1 cellular context compared by ENCODE assay signal in genomic region chr5:136420168-136420916, GRCh38.
TF ChIP-seq lines count a peak whose summit lies in the region.

No MANE protein-coding gene starts in this region.

TF ChIP-seq in HEK293, 187 proteins besides CTCF, POLR2A, EP300 and RAD21 (continued from another document and continues in another):
- TF ChIP-seq PRDM6 (tag by site-specific recombination; IDR thresholded peaks at IDR 0.05) (peak; percentile 96), ZNF645 (tag by site-specific recombination; IDR thresholded peaks at IDR 0.05) (no peak), GLI2 (tag by site-specific recombination; IDR thresholded peaks at IDR 0.05; ENCODE audit: borderline replicate concordance, low read depth) (peak; percentile 92), PRDM4 (tag by site-specific recombination; IDR thresholded peaks at IDR 0.05) (peak; percentile 96), KLF7 (tag by site-specific recombination; IDR thresholded peaks at IDR 0.05; ENCODE audit: borderline replicate concordance) (peak; percentile 50; the same call in 1 of the 2 replicates), ZBTB20 (tag by site-specific recombination; IDR thresholded peaks at IDR 0.05) (no peak), IKZF3 (tag by site-specific recombination; IDR thresholded peaks at IDR 0.05) (peak; percentile 85), ZNF121 (tag by site-specific recombination; IDR thresholded peaks at IDR 0.05) (no peak), ZBTB44 (tag by site-specific recombination; IDR thresholded peaks at IDR 0.05) (peak; percentile 87), GLIS2 (tag by site-specific recombination; IDR thresholded peaks at IDR 0.05) (no peak; the same call in 1 of the 2 replicates), ZNF473 (tag by site-specific recombination; IDR thresholded peaks at IDR 0.05) (no peak), ZNF292 (tag by site-specific recombination; IDR thresholded peaks at IDR 0.05; ENCODE audit: borderline replicate concordance, low read depth) (no peak), ZNF174 (tag by site-specific recombination; IDR thresholded peaks at IDR 0.05) (no peak), ZNF10 (tag by site-specific recombination; IDR thresholded peaks at IDR 0.05) (peak; percentile 70), SCRT1 (tag by site-specific recombination; IDR thresholded peaks at IDR 0.05; ENCODE audit: borderline replicate concordance) (no peak), ZNF514 (tag by site-specific recombination; IDR thresholded peaks at IDR 0.05) (no peak), ZBTB17 (tag by site-specific recombination; IDR thresholded peaks at IDR 0.05) (peak; percentile 74), ZNF785 (tag by site-specific recombination; IDR thresholded peaks at IDR 0.05) (no peak), ZNF404 (tag by site-specific recombination; IDR thresholded peaks at IDR 0.05) (no peak), ZNF23 (tag by site-specific recombination; IDR thresholded peaks at IDR 0.05; ENCODE audit: borderline replicate concordance) (no peak), SP2 (tag by site-specific recombination; IDR thresholded peaks at IDR 0.05) (no peak), ZNF585B (tag by site-specific recombination; IDR thresholded peaks at IDR 0.05) (no peak), KLF16 (tag by site-specific recombination; IDR thresholded peaks at IDR 0.05) (no peak; the same call in 1 of the 2 replicates), ZNF561 (tag by site-specific recombination; IDR thresholded peaks at IDR 0.05; ENCODE audit: borderline replicate concordance) (peak; percentile 93), ZNF791 (tag by site-specific recombination; IDR thresholded peaks at IDR 0.05) (no peak), ZNF155 (tag by site-specific recombination; IDR thresholded peaks at IDR 0.05) (no peak), ZNF221 (tag by site-specific recombination; IDR thresholded peaks at IDR 0.05; ENCODE audit: borderline replicate concordance) (0 out of 2 replicates have a peak, but pooled peaks have one; percentile 63), ZNF776 (tag by site-specific recombination; IDR thresholded peaks at IDR 0.05; ENCODE audit: borderline replicate concordance) (no peak), ZNF416 (tag by site-specific recombination; IDR thresholded peaks at IDR 0.05) (no peak), ZFHX2 (tag by site-specific recombination; conservative IDR thresholded peaks at IDR 0.05) (no peak), ZNF423 (tag by site-specific recombination; IDR thresholded peaks at IDR 0.05) (peak; percentile 79), ZNF626 (tag by site-specific recombination; IDR thresholded peaks at IDR 0.05) (0 out of 2 replicates have a peak, but pooled peaks have one; percentile 44), ATF2 (tag by site-specific recombination; IDR thresholded peaks at IDR 0.05; ENCODE audit: low read depth) (peak; percentile 40; the same call in 1 of the 2 replicates), ZSCAN5A (tag by site-specific recombination; IDR thresholded peaks at IDR 0.05) (no peak), ZBTB21 (tag by site-specific recombination; IDR thresholded peaks at IDR 0.05) (peak; percentile 48; the same call in 1 of the 2 replicates), ZNF555 (tag by site-specific recombination; conservative IDR thresholded peaks at IDR 0.05) (no peak), ZNF2 (tag by site-specific recombination; IDR thresholded peaks at IDR 0.05) (0 out of 2 replicates have a peak, but pooled peaks have one; percentile 21), ZNF132 (tag by site-specific recombination; IDR thresholded peaks at IDR 0.05; ENCODE audit: borderline replicate concordance) (no peak), ZNF596 (tag by site-specific recombination; IDR thresholded peaks at IDR 0.05) (peak; percentile 88), ZNF560 (tag by site-specific recombination; IDR thresholded peaks at IDR 0.05; ENCODE audit: borderline replicate concordance) (no peak), ZBTB26 (tag by site-specific recombination; optimal IDR thresholded peaks at IDR 0.05) (no peak), GLIS1 (tag by site-specific recombination; IDR thresholded peaks at IDR 0.05) (peak; percentile 99), ZNF19 (tag by site-specific recombination; IDR thresholded peaks at IDR 0.05; ENCODE audit: low read depth) (peak; percentile 81; the same call in 1 of the 2 replicates), ZNF335 (tag by site-specific recombination; conservative IDR thresholded peaks at IDR 0.05) (no peak), ZNF530 (tag by site-specific recombination; IDR thresholded peaks at IDR 0.05; ENCODE audit: low read depth) (no peak), OVOL3 (tag by site-specific recombination; IDR thresholded peaks at IDR 0.05) (peak; percentile 94), ZNF580 (tag by site-specific recombination; IDR thresholded peaks at IDR 0.05) (peak; percentile 92), ZNF692 (tag by site-specific recombination; IDR thresholded peaks at IDR 0.05) (no peak; the same call in 1 of the 2 replicates), ZBTB49 (tag by site-specific recombination; IDR thresholded peaks at IDR 0.05; ENCODE audit: low read depth) (no peak), ZNF341 (tag by site-specific recombination; IDR thresholded peaks at IDR 0.05; ENCODE audit: low read depth) (no peak), ZNF169 (tag by site-specific recombination; IDR thresholded peaks at IDR 0.05) (no peak), MEIS1 (CRISPR knock-in tag; IDR thresholded peaks at IDR 0.05; ENCODE audit: borderline replicate concordance) (peak; percentile 61; the same call in 1 of the 2 replicates), ZNF426 (tag by site-specific recombination; IDR thresholded peaks at IDR 0.05) (no peak)
